Comparison of ENCODE assay signal across 32 cellular contexts in the genomic region with DNA sequence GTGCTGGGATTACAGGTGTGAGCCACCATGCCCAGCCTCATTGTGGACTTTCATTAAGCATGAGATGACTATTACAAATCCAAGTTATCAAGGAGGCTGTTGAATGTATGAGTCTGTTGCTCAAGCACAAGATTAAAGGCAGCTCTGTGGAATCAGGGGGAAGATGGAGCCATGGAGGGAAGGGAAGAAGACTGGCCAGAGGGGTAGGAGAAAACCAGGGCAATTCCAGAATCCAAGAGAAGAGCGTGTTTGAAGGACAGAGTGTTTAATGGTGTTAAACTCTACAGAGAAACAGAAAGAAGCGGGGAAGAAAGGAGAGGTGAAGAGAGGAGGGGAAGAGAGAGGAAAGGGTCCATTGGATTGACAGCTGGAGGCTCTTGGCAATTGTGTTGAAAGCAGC.
"Had no signal": no experiment of that assay in that cellular context is flagged by ENCODE, and none has a peak within 500 bp of the region (broad histone marks: within the 10 kb centered on the region; RNA-seq: fewer than 3 reads in every experiment).

No MANE protein-coding gene starts in this region.

- FAIRE-seq: astrocyte, bronchial epithelial cell had no signal

- H3K36me3 ChIP-seq: adrenal gland, ascending aorta, brain microvascular endothelial cell, breast epithelium, cardiac muscle cell had no signal

- H3K9me3 ChIP-seq: adrenal gland, ascending aorta, body of pancreas, breast epithelium had no signal

- H3K27me3 ChIP-seq: adrenal gland, ascending aorta, body of pancreas, brain microvascular endothelial cell had no signal

- ATAC-seq: activated naive CD4-positive, alpha-beta T cell treated with anti-CD3 and anti-CD28 coated beads, Interleukin-2, amount 50 U/mL, for 72 hours; activated naive CD8-positive, alpha-beta T cell treated with anti-CD3 and anti-CD28 coated beads, Interleukin-2, amount 50 U/mL, for 24 hours; activated T-cell treated with anti-CD3 and anti-CD28 coated beads, Interleukin-2, amount 50 U/mL, for 4 hours; activated T-cell treated with anti-CD3 and anti-CD28 coated beads, Interleukin-2, amount 50 U/mL, for 72 hours; activated T-helper 17 cell treated with anti-CD3 and anti-CD28 coated beads, Interleukin-2, amount 50 U/mL, for 72 hours; body of pancreas had no signal

- DNase-seq: activated effector memory CD4-positive, alpha-beta T cell treated with anti-CD3 and anti-CD28 coated beads, Interleukin-2, amount 50 U/mL, for 16 hours; activated effector memory CD4-positive, alpha-beta T cell treated with Interleukin-2 at 50 U/mL for 16 hours; activated gamma-delta T cell; activated gamma-delta T cell treated with Interleukin-2 at 50 U/mL for 16 hours; activated naive CD4-positive, alpha-beta T cell; activated naive CD4-positive, alpha-beta T cell treated with anti-CD3 and anti-CD28 coated beads for 36 hours; activated naive CD4-positive, alpha-beta T cell treated with anti-CD3 and anti-CD28 coated beads, Interleukin-2, amount 10 ng/mL, durations not matched to agents 7 days and 5 days; activated naive CD4-positive, alpha-beta T cell treated with anti-CD3 and anti-CD28 coated beads, Interleukin-2, amount 50 U/mL, for 16 hours; activated naive CD4-positive, alpha-beta T cell treated with Interleukin-2 at 50 U/mL for 16 hours; activated naive CD8-positive, alpha-beta T cell treated with anti-CD3 and anti-CD28 coated beads for 36 hours; activated naive CD8-positive, alpha-beta T cell treated with anti-CD3 and anti-CD28 coated beads, Interleukin-2, amount 10 ng/mL, durations not matched to agents 7 days and 5 days; activated naive CD8-positive, alpha-beta T cell treated with anti-CD3 and anti-CD28 coated beads, Interleukin-2, amount 50 U/mL, for 24 hours; activated T-cell treated with anti-CD3 and anti-CD28 coated beads, Interleukin-2, amount 50 U/mL, for 24 hours; activated T-cell treated with anti-CD3 and anti-CD28 coated beads, Interleukin-2, amount 50 U/mL, for 4 hours; activated T-cell treated with anti-CD3 and anti-CD28 coated beads, Interleukin-2, amount 50 U/mL, for 48 hours; activated T-cell treated with anti-CD3 and anti-CD28 coated beads, Interleukin-2, amount 50 U/mL, for 72 hours; adrenal gland; amniotic stem cell; amygdala; anterior cingulate cortex; body of pancreas; brain microvascular endothelial cell; caudate nucleus; central memory CD4-positive, alpha-beta T cell; cerebellar nuclear complex had no signal

- H3K4me3 ChIP-seq: adrenal gland, ascending aorta, body of pancreas, breast epithelium, cardiac muscle cell had no signal

- H3K4me1 ChIP-seq: adrenal gland, ascending aorta, body of pancreas, breast epithelium had no signal

- H3K27ac ChIP-seq: adrenal gland, ascending aorta, body of pancreas, brain microvascular endothelial cell, breast epithelium, cardiac muscle cell had no signal
